In the genomic region with DNA sequence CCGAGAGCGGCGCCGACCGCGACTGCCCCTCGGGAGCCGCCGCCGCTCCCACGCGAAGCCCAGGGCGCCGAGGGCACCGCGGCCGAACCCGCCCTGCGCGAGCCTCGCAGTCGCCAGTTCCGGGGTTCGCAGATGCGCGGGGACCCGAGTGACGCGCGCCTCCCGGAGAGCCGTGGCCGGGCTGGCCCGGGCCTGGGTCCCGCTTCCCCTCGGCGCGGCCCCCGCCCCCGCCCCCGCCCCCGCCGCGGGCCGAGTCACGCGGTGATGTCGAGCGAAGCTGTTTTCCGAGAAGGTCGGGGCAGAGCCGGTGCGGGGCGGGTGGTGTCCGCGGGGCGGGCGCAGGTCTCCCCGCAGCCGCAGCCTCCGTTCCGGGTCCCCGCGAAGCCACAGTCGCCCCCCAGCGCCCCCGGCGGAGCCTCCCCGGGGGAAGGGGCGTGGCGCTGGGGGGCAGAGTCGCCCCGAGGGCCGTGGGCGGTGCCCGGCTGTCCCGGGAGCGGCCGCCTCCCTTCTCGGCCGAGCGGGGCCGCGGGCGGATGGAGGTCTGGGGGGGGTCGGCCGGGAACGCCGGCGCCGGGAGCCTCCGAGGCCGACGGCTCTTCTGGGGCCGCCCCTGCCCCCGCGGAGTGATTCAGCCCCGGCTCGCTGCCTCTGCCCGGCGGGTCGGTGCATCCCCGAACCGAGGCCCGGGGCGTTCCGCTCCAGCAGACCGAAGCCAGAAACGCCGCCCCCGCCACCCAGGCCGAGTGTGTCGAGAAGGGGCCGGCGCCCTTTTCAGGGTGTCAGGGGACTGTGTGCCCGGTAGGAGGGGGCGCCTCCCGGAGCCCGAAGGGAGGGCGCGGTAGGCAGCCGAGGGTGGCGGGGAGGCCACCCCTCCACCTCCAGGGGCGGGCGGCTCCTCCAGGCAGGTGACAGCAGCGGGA, we compare ENCODE assay signal across 8 cellular contexts. TPM values are rescaled to one million over a fixed set of nuclear protein-coding genes. Genes with fewer than 3 reads are reported as not detected.
A peak's percentile ranks its signal among the peaks of the same experiment; 100 is the strongest.
DNase-seq lines count a peak whose midpoint lies in the region; ATAC-seq and TF ChIP-seq lines count a peak whose summit lies in the region.

No MANE protein-coding gene starts in this region.

- no TSS peak for BruUV-seq in MCF 10A (replicated peaks; lab: Mats Ljungman, UMichigan)

- no peaks in the 10 kb centered on the region for H3K9me3 Mint-ChIP-seq in MCF 10A (ENCODE audit: unreplicated experiment)

- POLR2A ChIA-PET in MCF 10A (lab: Yijun Ruan, JAX) = no interaction called here

- intact Hi-C loops in MCF 10A (cut with micrococcal nuclease) = no loop called here

- H3K4me3 ChIP-seq in SK-N-MC = peak overlapping the region; percentile 75

- no peaks in the 10 kb centered on the region for H3K9me3 ChIP-seq in SK-N-MC (ENCODE audit: low read depth, low read length)

- ATAC-seq in GM18502 (IDR thresholded peaks at IDR 0.05; ENCODE audit: poor library complexity, unreplicated experiment) = peak; percentile 34
- ATAC-seq in GM21825 (IDR thresholded peaks at IDR 0.05; ENCODE audit: unreplicated experiment) = no peak
- ATAC-seq in GM19395 (IDR thresholded peaks at IDR 0.05; ENCODE audit: unreplicated experiment) = no peak
- no peak for ATAC-seq in HG02981 (IDR thresholded peaks at IDR 0.05; ENCODE audit: unreplicated experiment)

- H3K9ac ChIP-seq in SK-N-MC (ENCODE audit: insufficient read length) = peak overlapping the region; percentile 26

- H3K27ac ChIP-seq in SK-N-MC = no peak overlapping the region

- peak overlapping the region; percentile 57 for H3K4me3 Mint-ChIP-seq in MCF 10A (ENCODE audit: unreplicated experiment)

- DNase-seq in SK-N-MC (ENCODE audit: low read depth, low spot score) = no peak
- DNase-seq in MCF 10A (ENCODE audit: unreplicated experiment) = no peak
- DNase-seq in left kidney (ENCODE audit: low read depth, low spot score) = peak; percentile 82
- peak; percentile 29 to 36 for DNase-seq in stimulated activated CD8-positive, alpha-beta memory T cell treated with anti-CD3 and anti-CD28 coated beads, Interleukin-2, amount 100 ng/mL, for 48 hours (ENCODE audit: low read depth in 2 of 2)

- no peaks in the 10 kb centered on the region for H3K36me3 Mint-ChIP-seq in MCF 10A (ENCODE audit: insufficient read depth, unreplicated experiment)

- CTCF ChIA-PET in MCF 10A (lab: Yijun Ruan, JAX) = no interaction called here

- no peak for TF ChIP-seq CTCF in MCF 10A (IDR thresholded peaks at IDR 0.05; ENCODE audit: unreplicated experiment)

- peaks cover 10% of the 10 kb centered on the region; the same call in 1 of the 2 replicates for H3K36me3 ChIP-seq in SK-N-MC (ENCODE audit: insufficient read depth, low read length)

- peaks cover 8% of the 10 kb centered on the region for H3K4me1 Mint-ChIP-seq in MCF 10A (ENCODE audit: insufficient read depth, unreplicated experiment)

- H3K27ac Mint-ChIP-seq in MCF 10A (ENCODE audit: low read depth, unreplicated experiment) = no peak overlapping the region

- H3K27me3 Mint-ChIP-seq in MCF 10A (ENCODE audit: insufficient read depth, unreplicated experiment) = no peaks in the 10 kb centered on the region

RNA-seq across cellular contexts. Expression of a gene that starts 1.5 kb away (rescaled TPM):
- total RNA-seq in MCF 10A (2022) = 14.5 and 24.1 TPM in 2 replicates

Comparison
In these comparisons a context has a peak if more than half of its experiments do, and no peak if none do; other contexts are left out.
1. DNase-seq: peak in left kidney (single experiment) and stimulated activated CD8-positive, alpha-beta memory T cell treated with anti-CD3 and anti-CD28 coated beads, Interleukin-2, amount 100 ng/mL, for 48 hours (2 of 2); none in SK-N-MC (single experiment) and MCF 10A (single experiment).